25 cellular contexts compared by ENCODE assay signal in the genomic region with DNA sequence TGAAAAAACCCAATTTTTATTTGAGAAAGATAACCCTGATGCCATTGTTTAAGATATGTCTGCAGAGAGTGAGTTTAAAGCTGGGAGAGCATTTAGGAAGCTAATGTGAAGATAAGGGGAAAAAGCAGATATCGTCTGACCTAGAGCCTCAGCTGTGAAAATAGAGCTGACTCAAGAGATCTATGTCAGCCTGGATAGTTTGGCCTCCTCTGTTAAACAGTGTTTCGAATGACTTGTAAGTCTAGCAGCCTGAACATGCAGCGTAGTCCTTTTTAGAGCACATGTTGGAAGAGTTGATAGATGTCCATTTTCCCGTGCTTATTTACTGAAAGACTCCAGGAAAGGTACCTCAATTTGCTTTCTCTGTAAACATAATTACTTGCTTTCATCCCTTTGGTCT. TPM values are rescaled to one million over a fixed set of nuclear protein-coding genes. Genes with fewer than 3 reads are reported as not detected.
DNase-seq lines count a peak whose midpoint lies in the region; FAIRE-seq lines count a peak whose summit lies in the region.
"Had no signal": no experiment of that assay in that cellular context is flagged by ENCODE, and none has a peak within 500 bp of the region (broad histone marks: within the 10 kb centered on the region; RNA-seq: fewer than 3 reads in every experiment).

No MANE protein-coding gene starts in this region.

- no peak overlapping the region for H3K4ac ChIP-seq in mesendoderm (ENCODE audit: low read depth, low read length)

- H3K36me3 ChIP-seq in endocrine pancreas (ENCODE audit: control insufficient read depth, insufficient read depth, low read length) (no peaks in the 10 kb centered on the region), mesendoderm (ENCODE audit: control insufficient read depth, insufficient read depth, low read length) (no peaks in the 10 kb centered on the region)
- H3K36me3 ChIP-seq: BE2C, esophagus squamous epithelium, heart right ventricle, prostate gland had no signal

- H3K4me1 ChIP-seq in endocrine pancreas (ENCODE audit: control insufficient read depth, insufficient read depth, low read length) (peaks cover 32% of the 10 kb centered on the region), mesendoderm (ENCODE audit: control insufficient read depth, low read depth, low read length) (no peaks in the 10 kb centered on the region)
- H3K4me1 ChIP-seq: esophagus squamous epithelium, heart right ventricle, prostate gland had no signal

- H2BK120ac ChIP-seq in mesendoderm (ENCODE audit: low read depth, low read length), result no peak overlapping the region

- H3K9me3 ChIP-seq in endocrine pancreas (ENCODE audit: control insufficient read depth, low read length), result no peaks in the 10 kb centered on the region
- H3K9me3 ChIP-seq: BE2C, esophagus squamous epithelium, heart right ventricle, prostate gland had no signal

- no peak overlapping the region for H3K56ac ChIP-seq in mesendoderm (ENCODE audit: low read length)

- H3K4me2 ChIP-seq in mesendoderm (ENCODE audit: low read length), result no peak overlapping the region

- H2BK5ac ChIP-seq in mesendoderm (ENCODE audit: low read length), result no peak overlapping the region

- no peak overlapping the region for H4K5ac ChIP-seq in mesendoderm (ENCODE audit: low read length)

- no peak overlapping the region for H3K18ac ChIP-seq in mesendoderm (ENCODE audit: low read length)

- no peak overlapping the region for H2BK15ac ChIP-seq in mesendoderm (replicated peaks; ENCODE audit: low read depth)

- H3K79me1 ChIP-seq in mesendoderm (ENCODE audit: low read length), result no peaks in the 10 kb centered on the region

- H3K4me3 ChIP-seq in endocrine pancreas (ENCODE audit: control insufficient read depth, insufficient read depth, low read length) (peak overlapping the region; percentile 55), mesendoderm (ENCODE audit: low read length) (no peak overlapping the region)
- H3K4me3 ChIP-seq: esophagus squamous epithelium, GM23248, heart right ventricle, lung, prostate gland had no signal

- H3K27ac ChIP-seq in mesendoderm (ENCODE audit: low read depth, low read length), result peak overlapping the region; percentile 59
- peak overlapping the region; percentile 24 for H3K27ac ChIP-seq in substantia nigra (ENCODE audit: low read depth, low read length, poor library complexity, severe bottlenecking)
- H3K27ac ChIP-seq: esophagus squamous epithelium, GM23248, heart right ventricle, prostate gland had no signal

- H3K27me3 ChIP-seq in endocrine pancreas (ENCODE audit: control insufficient read depth, insufficient read depth, low read length) (no peaks in the 10 kb centered on the region), mesendoderm (ENCODE audit: insufficient read depth, low read length, poor library complexity) (no peaks in the 10 kb centered on the region)
- H3K27me3 ChIP-seq: BE2C, esophagus squamous epithelium, heart right ventricle had no signal

- H2AK5ac ChIP-seq in mesendoderm (ENCODE audit: low read length), result no peak overlapping the region

- H3K9ac ChIP-seq in endocrine pancreas (ENCODE audit: control insufficient read depth, insufficient read depth, low read length) (no peak overlapping the region), mesendoderm (ENCODE audit: low read length) (no peak overlapping the region)
- H3K9ac ChIP-seq: GM23248 had no signal

- peak; percentile 19 for DNase-seq in NCI-H82 (lab: John Stamatoyannopoulos, UW)
- no peak for DNase-seq in NCI-H82 treated with DMSO at 0.1 percent for 48 hours (lab: John Stamatoyannopoulos, UW; ENCODE audit: unreplicated experiment)
- peak; percentile 71 for DNase-seq in mesendoderm
- peak in 1 of 49 donors; percentile 30 for DNase-seq in substantia nigra (lab: John Stamatoyannopoulos, UW)
- no peak for DNase-seq in frontal cortex (ENCODE audit: low spot score in 2 of 2)
- no peak for DNase-seq in stimulated activated CD4-positive, alpha-beta T cell treated with anti-CD3 and anti-CD28 coated beads, Interleukin-2, amount 100 ng/mL, for 48 hours
- no peak for DNase-seq in UCSD-AML1 (lab: John Stamatoyannopoulos, UW; ENCODE audit: unreplicated experiment)
- DNase-seq: 8988T; activated naive CD8-positive, alpha-beta T cell treated with anti-CD3 and anti-CD28 coated beads, Interleukin-2, amount 50 U/mL, for 24 hours; BE2C; Calu3; effector CD4-positive, alpha-beta T cell; esophagus squamous epithelium; GM23248; heart right ventricle; natural killer cell; NCI-H1105; NCI-H2107; NCI-H524; SIG-M5; stimulated activated CD4-positive, alpha-beta T cell treated with anti-CD3 and anti-CD28 coated beads, Interleukin-4, amount 100 ng/mL, for 4 hours had no signal

- no peaks in the 10 kb centered on the region for H3K79me2 ChIP-seq in mesendoderm (ENCODE audit: control insufficient read depth, insufficient read depth, low read length)

- no peak for FAIRE-seq in frontal cortex (lab: Jason Lieb, UNC)
- FAIRE-seq: urothelium cell line had no signal

- H4K8ac ChIP-seq in mesendoderm (ENCODE audit: low read depth, low read length), result no peak overlapping the region

- no peak overlapping the region for H3K23ac ChIP-seq in mesendoderm (ENCODE audit: low read length)

- no CpG with 5 or more reads among the region's 4 CpGs for WGBS in mesendoderm (ENCODE audit: extremely low coverage, insufficient coverage, low lambda C conversion rate)

RNA-seq across cellular contexts. Expression of a gene that starts 48.1 kb away (rescaled TPM):
- 9.0 TPM for polyA plus RNA-seq in mesendoderm (2013, experiment 1 of 2)
- 9.3 TPM for polyA plus RNA-seq in mesendoderm (2013, experiment 2 of 2)
- total RNA-seq in frontal cortex, result 150 TPM

Comparison
In these comparisons a context has a peak if more than half of its experiments do, and no peak if none do; other contexts are left out.
1. DNase-seq: peak in NCI-H82 (single experiment) and mesendoderm (single experiment); none in NCI-H82 treated with DMSO at 0.1 percent for 48 hours (single experiment), frontal cortex (0 of 2), stimulated activated CD4-positive, alpha-beta T cell treated with anti-CD3 and anti-CD28 coated beads, Interleukin-2, amount 100 ng/mL, for 48 hours (0 of 2) and UCSD-AML1 (single experiment).